ENCODE assay signal across 17 cellular contexts in the genomic region with DNA sequence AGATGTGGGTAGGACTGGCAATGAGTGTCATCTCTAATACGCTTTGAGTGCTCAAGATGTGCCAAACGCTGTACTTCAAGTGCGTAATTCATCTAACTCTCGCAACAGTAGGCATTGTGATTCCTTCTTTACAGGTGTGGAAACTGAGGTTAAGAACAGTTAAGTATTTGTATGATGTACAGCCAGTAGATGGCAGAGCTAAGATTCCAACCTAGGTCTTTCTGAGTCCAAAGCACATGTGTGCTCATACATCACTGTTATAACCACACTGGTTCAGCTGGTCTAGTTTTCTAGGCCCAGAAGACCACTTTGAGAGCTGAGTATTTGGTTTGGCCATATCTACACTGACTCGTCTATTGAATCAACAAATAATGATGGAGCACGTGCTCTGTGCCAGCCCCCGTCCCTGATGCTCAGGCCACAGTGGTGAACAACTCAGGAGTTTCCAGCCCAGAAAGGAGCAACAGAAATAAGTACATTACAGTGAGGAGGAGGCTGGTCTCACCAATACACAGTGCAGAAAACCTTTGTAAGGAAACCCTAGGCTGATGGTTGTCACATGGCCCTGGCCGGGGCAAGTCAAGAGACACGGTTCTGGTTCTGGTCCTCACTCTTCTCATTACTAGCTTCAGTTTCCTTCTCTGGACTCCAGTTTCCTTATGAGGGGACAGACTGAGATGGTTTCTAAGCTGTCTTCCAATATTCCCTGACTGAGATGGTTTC.
DNase-seq lines count a peak whose midpoint lies in the region; ATAC-seq and TF ChIP-seq lines count a peak whose summit lies in the region.
"Had no signal": no experiment of that assay in that cellular context is flagged by ENCODE, and none has a peak within 500 bp of the region (broad histone marks: within the 10 kb centered on the region; RNA-seq: fewer than 3 reads in every experiment).

No MANE protein-coding gene starts in this region.

- no peak overlapping the region for H3T11ph ChIP-seq in H9 (ENCODE audit: low read length)

- no peak overlapping the region for H2BK5ac ChIP-seq in H9 (ENCODE audit: insufficient read length, low read length)

- H3K4me1 ChIP-seq in H9 (ENCODE audit: insufficient read depth, low read length) = no peaks in the 10 kb centered on the region

- H3K14ac ChIP-seq in H9 (ENCODE audit: insufficient read depth, low read length) = no peak overlapping the region

- H3K27ac ChIP-seq in H9 (ENCODE audit: insufficient read length, low read depth, low read length) (no peak overlapping the region), VCaP (no peak overlapping the region)
- H3K27ac ChIP-seq: GM23248, skin epidermis, testis had no signal

- no peak overlapping the region for H3K4me3 Mint-ChIP-seq in H9
- no peak overlapping the region for H3K4me3 Mint-ChIP-seq in activated T-cell treated with anti-CD3 and anti-CD28 coated beads, Interleukin-2, amount 50 U/mL, for 72 hours
- H3K4me3 Mint-ChIP-seq: CD8-positive, alpha-beta memory T cell; natural killer cell treated with Interleukin-12 subunit alpha and Interleukin-12 subunit beta and Interleukin-15 and Interleukin-18, amount 100 ng/mL, for 72 hours had no signal

- DNase-seq in AG09319 (ENCODE audit: extremely low read depth, low read depth) (no peak), H9 (no peak), fibroblast of villous mesenchyme (ENCODE audit: low read depth) (peak; percentile 5), NCI-H187 treated with DMSO at 0.1 percent for 48 hours (lab: John Stamatoyannopoulos, UW) (no peak), posterior cingulate gyrus (no peak)
- no peak for DNase-seq in activated T-cell treated with anti-CD3 and anti-CD28 coated beads, Interleukin-2, amount 50 U/mL, for 72 hours
- DNase-seq: activated effector memory CD4-positive, alpha-beta T cell treated with anti-CD3 and anti-CD28 coated beads, Interleukin-2, amount 50 U/mL, for 16 hours; CD8-positive, alpha-beta memory T cell; central memory CD4-positive, alpha-beta T cell; GM23248; NCI-H146; SW 1271; testis had no signal

- no peak overlapping the region for H2BK15ac ChIP-seq in H9 (ENCODE audit: low read depth, low read length)

- H3K9me3 Mint-ChIP-seq in H9 = no peaks in the 10 kb centered on the region
- H3K9me3 Mint-ChIP-seq in activated T-cell treated with anti-CD3 and anti-CD28 coated beads, Interleukin-2, amount 50 U/mL, for 72 hours = no peaks in the 10 kb centered on the region
- H3K9me3 Mint-ChIP-seq: CD8-positive, alpha-beta memory T cell; natural killer cell treated with Interleukin-12 subunit alpha and Interleukin-12 subunit beta and Interleukin-15 and Interleukin-18, amount 100 ng/mL, for 72 hours had no signal

- H4K8ac ChIP-seq in H9 (replicated peaks; ENCODE audit: insufficient read length, low read depth, low read length) = no peak overlapping the region

- H3K9ac ChIP-seq in H9 (ENCODE audit: extremely low read depth, insufficient read length, low read length) = no peak overlapping the region
- H3K9ac ChIP-seq: GM23248 had no signal

- no peaks in the 10 kb centered on the region for H3K9me3 ChIP-seq in H9 (ENCODE audit: control insufficient read depth, low read depth, low read length)
- H3K9me3 ChIP-seq: testis had no signal

- no peaks in the 10 kb centered on the region; the same call in 1 of the 2 replicates for H3K27me3 Mint-ChIP-seq in H9 (ENCODE audit: low read depth)
- H3K27me3 Mint-ChIP-seq in activated T-cell treated with anti-CD3 and anti-CD28 coated beads, Interleukin-2, amount 50 U/mL, for 72 hours (ENCODE audit: low read depth) = no peaks in the 10 kb centered on the region
- H3K27me3 Mint-ChIP-seq: natural killer cell treated with Interleukin-12 subunit alpha and Interleukin-12 subunit beta and Interleukin-15 and Interleukin-18, amount 100 ng/mL, for 72 hours had no signal

- no CpG with 5 or more reads among the region's 9 CpGs for WGBS in H9 (ENCODE audit: extremely low coverage, insufficient read length, low lambda C conversion rate)

- no peaks in the 10 kb centered on the region for H4K20me1 ChIP-seq in H9 (ENCODE audit: control insufficient read depth, insufficient read depth, insufficient read length)

- H3K23me2 ChIP-seq in H9 (ENCODE audit: insufficient read length, low read depth, low read length, poor library complexity, severe bottlenecking) = no peaks in the 10 kb centered on the region

- no peak overlapping the region for H3K27ac Mint-ChIP-seq in H9
- H3K27ac Mint-ChIP-seq in activated T-cell treated with anti-CD3 and anti-CD28 coated beads, Interleukin-2, amount 50 U/mL, for 72 hours = no peak overlapping the region
- H3K27ac Mint-ChIP-seq: CD8-positive, alpha-beta memory T cell; natural killer cell treated with Interleukin-12 subunit alpha and Interleukin-12 subunit beta and Interleukin-15 and Interleukin-18, amount 100 ng/mL, for 72 hours had no signal

- H3K23ac ChIP-seq in H9 (ENCODE audit: insufficient read length, low read depth, low read length) = no peak overlapping the region

- no peaks in the 10 kb centered on the region; the same call in 1 of the 2 replicates for H3K27me3 ChIP-seq in H9 (ENCODE audit: insufficient read depth, low read length)
- H3K27me3 ChIP-seq: testis had no signal

- H2BK20ac ChIP-seq in H9 (ENCODE audit: low read depth, low read length, poor library complexity, severe bottlenecking) = no peak overlapping the region

- intact Hi-C loops in posterior cingulate gyrus (cut with DNase I) = no loop called here

- H2BK12ac ChIP-seq in H9 (ENCODE audit: insufficient read length, low read depth, low read length) = no peak overlapping the region

- no peak overlapping the region for H3K56ac ChIP-seq in H9 (ENCODE audit: insufficient read length, low read depth, low read length)

- H3K4ac ChIP-seq in H9 (ENCODE audit: low read depth, low read length) = no peak overlapping the region

- H2AK5ac ChIP-seq in H9 (ENCODE audit: insufficient read length, low read length) = no peak overlapping the region

- TF ChIP-seq CTCF in AG09319 (IDR thresholded peaks at IDR 0.05; ENCODE audit: low read depth, low read length) (peak; percentile 4; the same call in 1 of the 2 replicates), H9 (conservative IDR thresholded peaks at IDR 0.05) (peak; percentile 23; the same call in 2 of the 3 replicates), VCaP (conservative IDR thresholded peaks at IDR 0.05) (peak; percentile 28; the same call in 1 of the 2 replicates), fibroblast of villous mesenchyme (IDR thresholded peaks at IDR 0.05; ENCODE audit: insufficient read depth, low read depth, low read length) (peak; percentile 18)

- H3K79me1 ChIP-seq in H9 (ENCODE audit: insufficient read depth, low read depth, low read length, poor library complexity, severe bottlenecking) = no peaks in the 10 kb centered on the region

- H3K18ac ChIP-seq in H9 (ENCODE audit: insufficient read length, low read depth, low read length) = no peak overlapping the region

- H3K4me3 ChIP-seq in fibroblast of villous mesenchyme (ENCODE audit: low read depth, low read length) = no peak overlapping the region
- H3K4me3 ChIP-seq: GM23248, skin epidermis, testis had no signal

- H3K4me2 ChIP-seq in H9 (ENCODE audit: insufficient read depth, insufficient read length, low read length) = no peak overlapping the region

- H2AFZ ChIP-seq in H9 (ENCODE audit: low read length) = no peak overlapping the region
- H2AFZ ChIP-seq: GM23248 had no signal

- H3K79me2 ChIP-seq in H9 (ENCODE audit: insufficient read depth, low read length) = no peaks in the 10 kb centered on the region

- H4K5ac ChIP-seq in H9 (ENCODE audit: insufficient read length, low read depth, low read length) = no peak overlapping the region

- peaks cover 2 to 4% of the 10 kb centered on the region in 2 experiments; a peak in 3 of 4 replicates for H3K4me1 Mint-ChIP-seq in H9
- H3K4me1 Mint-ChIP-seq in activated T-cell treated with anti-CD3 and anti-CD28 coated beads, Interleukin-2, amount 50 U/mL, for 72 hours (ENCODE audit: low read depth) = peaks cover 8% of the 10 kb centered on the region
- H3K4me1 Mint-ChIP-seq: CD8-positive, alpha-beta memory T cell had no signal

- no peaks in the 10 kb centered on the region for H3K36me3 Mint-ChIP-seq in H9 (ENCODE audit: insufficient read depth in 1 of 3, low read depth in 3 of 3)
- H3K36me3 Mint-ChIP-seq in activated T-cell treated with anti-CD3 and anti-CD28 coated beads, Interleukin-2, amount 50 U/mL, for 72 hours (ENCODE audit: insufficient read depth in 2 of 2) = no peaks in the 10 kb centered on the region
- H3K36me3 Mint-ChIP-seq: natural killer cell treated with Interleukin-12 subunit alpha and Interleukin-12 subunit beta and Interleukin-15 and Interleukin-18, amount 100 ng/mL, for 72 hours had no signal

- no peak for ATAC-seq in GM18868 (IDR thresholded peaks at IDR 0.05; ENCODE audit: unreplicated experiment)
- no peak for ATAC-seq in activated T-cell treated with anti-CD3 and anti-CD28 coated beads, Interleukin-2, amount 50 U/mL, for 72 hours (replicated peaks in 1 of 2)
- ATAC-seq: natural killer cell treated with Interleukin-12 subunit alpha and Interleukin-12 subunit beta and Interleukin-15 and Interleukin-18, amount 100 ng/mL, for 72 hours had no signal

- no peak overlapping the region for H2BK120ac ChIP-seq in H9 (ENCODE audit: low read depth, low read length, poor library complexity, severe bottlenecking)

- H4K91ac ChIP-seq in H9 (ENCODE audit: insufficient read length, low read depth, low read length) = no peak overlapping the region
